In genomic region chr6:131635384-131636340, GRCh38 we compare ENCODE assay signal across 11 cellular contexts. TPM values are rescaled to one million over a fixed set of nuclear protein-coding genes. Genes with fewer than 3 reads are reported as not detected.
A peak's percentile ranks its signal among the peaks of the same experiment; 100 is the strongest.
DNase-seq lines count a peak whose midpoint lies in the region; ATAC-seq, FAIRE-seq and TF ChIP-seq lines count a peak whose summit lies in the region.
"Had no signal": no experiment of that assay in that cellular context is flagged by ENCODE, and none has a peak within 500 bp of the region (broad histone marks: within the 10 kb centered on the region; RNA-seq: fewer than 3 reads in every experiment).

No MANE protein-coding gene starts in this region.

- DNase-seq in DMS79 treated with DMSO at 0.1 percent for 48 hours (lab: John Stamatoyannopoulos, UW), result peak; percentile 79
- peak; percentile 78 for DNase-seq in RCC 7860 (ENCODE audit: low spot score)
- no peak for DNase-seq in endodermal cell
- no peak for DNase-seq in SK-N-SH
- DNase-seq in Karpas-422, result no peak
- DNase-seq in naive thymus-derived CD4-positive, alpha-beta T cell, result no peak
- DNase-seq: activated CD4-positive, CD25-positive, alpha-beta regulatory T cell treated with anti-CD3 and anti-CD28 coated beads, Interleukin-2, amount 50 U/mL, for 72 hours; activated naive CD8-positive, alpha-beta T cell treated with anti-CD3 and anti-CD28 coated beads, Interleukin-2, amount 10 ng/mL, durations not matched to agents 7 days and 5 days had no signal

- H3K79me2 ChIP-seq in SK-N-SH (ENCODE audit: insufficient read depth) (no peaks in the 10 kb centered on the region), Karpas-422 (ENCODE audit: low read length) (no peaks in the 10 kb centered on the region)

- H3K36me3 Mint-ChIP-seq in endodermal cell (ENCODE audit: low read depth), result no peaks in the 10 kb centered on the region
- H3K36me3 Mint-ChIP-seq in naive thymus-derived CD4-positive, alpha-beta T cell, result peaks cover 0 to 8% (median 0%) of the 10 kb centered on the region in 5 donors
- H3K36me3 Mint-ChIP-seq: activated naive CD8-positive, alpha-beta T cell treated with anti-CD3 and anti-CD28 coated beads, Interleukin-2, amount 10 ng/mL, durations not matched to agents 7 days and 5 days had no signal

- no peaks in the 10 kb centered on the region for H3K27me3 Mint-ChIP-seq in endodermal cell (ENCODE audit: insufficient read depth)
- peaks cover 0 to 5% (median 0%) of the 10 kb centered on the region in 5 donors for H3K27me3 Mint-ChIP-seq in naive thymus-derived CD4-positive, alpha-beta T cell

- 89 to 98% methylated on average over 6 to 11 of the region's 11 CpGs for WGBS in endodermal cell (ENCODE audit: insufficient coverage in 1 of 2, insufficient read length in 1 of 2), 2 experiments
- WGBS in SK-N-SH (ENCODE audit: low lambda C conversion rate), result 22% methylated on average over 11 of the region's 11 CpGs

- no peak overlapping the region for H3K4me3 ChIP-seq in endodermal cell (ENCODE audit: low read length)
- no peak overlapping the region for H3K4me3 ChIP-seq in SK-N-SH (ENCODE audit: low read depth in 2 of 2, low read length in 1 of 2)
- H3K4me3 ChIP-seq in Karpas-422 (ENCODE audit: low read length), result no peak overlapping the region
- no peak overlapping the region for H3K4me3 ChIP-seq in naive thymus-derived CD4-positive, alpha-beta T cell (ENCODE audit: low read length)

- H4K20me1 ChIP-seq in SK-N-SH (ENCODE audit: insufficient read depth), result no peaks in the 10 kb centered on the region
- H4K20me1 ChIP-seq in Karpas-422 (ENCODE audit: insufficient read depth, low read depth, low read length), result no peaks in the 10 kb centered on the region

- H3K4me2 ChIP-seq in SK-N-SH (no peak overlapping the region), Karpas-422 (ENCODE audit: low read depth, low read length, poor library complexity, severe bottlenecking) (no peak overlapping the region)

- H3K4me1 Mint-ChIP-seq in endodermal cell, result no peaks in the 10 kb centered on the region
- peaks cover 0 to 6% (median 0%) of the 10 kb centered on the region in 7 donors for H3K4me1 Mint-ChIP-seq in naive thymus-derived CD4-positive, alpha-beta T cell
- H3K4me1 Mint-ChIP-seq: activated naive CD8-positive, alpha-beta T cell treated with anti-CD3 and anti-CD28 coated beads, Interleukin-2, amount 10 ng/mL, durations not matched to agents 7 days and 5 days had no signal

- H3K4me1 ChIP-seq in endodermal cell (ENCODE audit: control insufficient read depth, insufficient read depth, low read length), result no peaks in the 10 kb centered on the region
- H3K4me1 ChIP-seq in SK-N-SH (ENCODE audit: control insufficient read depth in 1 of 2, insufficient read depth in 2 of 2, low read depth in 1 of 2, low read length in 1 of 2), result no peaks in the 10 kb centered on the region
- peaks cover 8% of the 10 kb centered on the region for H3K4me1 ChIP-seq in Karpas-422 (ENCODE audit: low read length)
- no peaks in the 10 kb centered on the region for H3K4me1 ChIP-seq in naive thymus-derived CD4-positive, alpha-beta T cell (ENCODE audit: control insufficient read depth in 2 of 2, insufficient read depth in 2 of 2, low read length in 2 of 2)

- H3K27ac ChIP-seq in endodermal cell (ENCODE audit: low read depth, low read length) (no peak overlapping the region), SK-N-SH (ENCODE audit: low read depth in 2 of 2, low read length in 1 of 2) (no peak overlapping the region), Karpas-422 (ENCODE audit: low read length) (no peak overlapping the region)
- no peak overlapping the region for H3K27ac ChIP-seq in naive thymus-derived CD4-positive, alpha-beta T cell (ENCODE audit: low read depth, low read length)

- no peaks in the 10 kb centered on the region for H3F3A ChIP-seq in SK-N-SH (replicated peaks; ENCODE audit: insufficient read depth)

- intact Hi-C loops in naive thymus-derived CD4-positive, alpha-beta T cell (cut with micrococcal nuclease), result no loop called here

- ATAC-seq in GM19468 (IDR thresholded peaks at IDR 0.05; ENCODE audit: extremely low read depth, unreplicated experiment), result peak; percentile 71
- ATAC-seq in HG03060 (IDR thresholded peaks at IDR 0.05; ENCODE audit: low read depth, unreplicated experiment), result peak; percentile 93
- ATAC-seq in naive thymus-derived CD4-positive, alpha-beta T cell, result no peak

- peak; percentile 92 for FAIRE-seq in RCC 7860 (lab: Jason Lieb, UNC)
- FAIRE-seq: keratinocyte had no signal

- TF ChIP-seq CTCF in endodermal cell (conservative IDR thresholded peaks at IDR 0.05) (no peak), SK-N-SH (IDR thresholded peaks at IDR 0.05) (no peak)

- TF ChIP-seq EP300 in SK-N-SH (IDR thresholded peaks at IDR 0.05; ENCODE audit: borderline replicate concordance in 1 of 2, low read depth in 1 of 2, low read length in 1 of 2), result no peak

- H3K27ac Mint-ChIP-seq in endodermal cell, result no peak overlapping the region
- H3K27ac Mint-ChIP-seq in naive thymus-derived CD4-positive, alpha-beta T cell, result no peak overlapping the region
- H3K27ac Mint-ChIP-seq: activated naive CD8-positive, alpha-beta T cell treated with anti-CD3 and anti-CD28 coated beads, Interleukin-2, amount 10 ng/mL, durations not matched to agents 7 days and 5 days had no signal

- H3K9me2 ChIP-seq in SK-N-SH (no peaks in the 10 kb centered on the region), Karpas-422 (replicated peaks; ENCODE audit: insufficient read depth, low read length) (no peaks in the 10 kb centered on the region)

- H3K27me3 ChIP-seq in endodermal cell (ENCODE audit: control insufficient read depth, insufficient read depth, low read length, poor library complexity, severe bottlenecking) (no peaks in the 10 kb centered on the region), SK-N-SH (ENCODE audit: insufficient read depth) (peaks cover 11% of the 10 kb centered on the region), Karpas-422 (ENCODE audit: low read length) (no peaks in the 10 kb centered on the region)
- no peaks in the 10 kb centered on the region for H3K27me3 ChIP-seq in naive thymus-derived CD4-positive, alpha-beta T cell (ENCODE audit: control insufficient read depth in 2 of 2, insufficient read depth in 2 of 2, low read length in 2 of 2)

- no peak for TF ChIP-seq RAD21 in SK-N-SH (IDR thresholded peaks at IDR 0.05; ENCODE audit: low read length)

- H3K9me3 Mint-ChIP-seq in endodermal cell, result no peaks in the 10 kb centered on the region
- peaks cover 0 to 1% (median 0%) of the 10 kb centered on the region in 11 donors for H3K9me3 Mint-ChIP-seq in naive thymus-derived CD4-positive, alpha-beta T cell
- H3K9me3 Mint-ChIP-seq: activated naive CD8-positive, alpha-beta T cell treated with anti-CD3 and anti-CD28 coated beads, Interleukin-2, amount 10 ng/mL, durations not matched to agents 7 days and 5 days had no signal

- no peak overlapping the region for H3K4me3 Mint-ChIP-seq in endodermal cell
- H3K4me3 Mint-ChIP-seq in naive thymus-derived CD4-positive, alpha-beta T cell, result no peak overlapping the region
- H3K4me3 Mint-ChIP-seq: activated naive CD8-positive, alpha-beta T cell treated with anti-CD3 and anti-CD28 coated beads, Interleukin-2, amount 10 ng/mL, durations not matched to agents 7 days and 5 days had no signal

- H3K36me3 ChIP-seq in endodermal cell (ENCODE audit: control insufficient read depth, insufficient read depth, low read length) (no peaks in the 10 kb centered on the region), SK-N-SH (replicated peaks in 1 of 2; ENCODE audit: control insufficient read depth in 1 of 2, insufficient read depth in 2 of 2, low read length in 1 of 2) (no peaks in the 10 kb centered on the region), Karpas-422 (ENCODE audit: insufficient read depth, low read length) (no peaks in the 10 kb centered on the region)
- H3K36me3 ChIP-seq in naive thymus-derived CD4-positive, alpha-beta T cell (ENCODE audit: control insufficient read depth in 2 of 3, insufficient read depth in 3 of 3, low read length in 3 of 3), result no peaks in the 10 kb centered on the region

- POLR2A ChIA-PET in SK-N-SH (lab: Yijun Ruan, JAX), result no interaction called here
- POLR2A ChIA-PET in naive thymus-derived CD4-positive, alpha-beta T cell (lab: Charles Lee), result no interaction called here

- CTCF ChIA-PET in SK-N-SH (lab: Yijun Ruan, JAX), result interaction anchor here (1.9 kb wide), 1 partner anchor 7 kb away, joined by 16 read pairs; the partner anchor contains the start of gene MED23
- CTCF ChIA-PET in naive thymus-derived CD4-positive, alpha-beta T cell (lab: Charles Lee), result no interaction called here

- H3K9ac ChIP-seq in endodermal cell (ENCODE audit: extremely low read depth, low read length, poor library complexity, severe bottlenecking) (no peak overlapping the region), SK-N-SH (no peak overlapping the region), Karpas-422 (ENCODE audit: low read length) (no peak overlapping the region)

- H3K9me3 ChIP-seq in endodermal cell (ENCODE audit: control insufficient read depth, low read length), result no peaks in the 10 kb centered on the region
- H3K9me3 ChIP-seq in SK-N-SH, result no peaks in the 10 kb centered on the region
- H3K9me3 ChIP-seq in Karpas-422 (ENCODE audit: low read length), result no peaks in the 10 kb centered on the region
- H3K9me3 ChIP-seq in naive thymus-derived CD4-positive, alpha-beta T cell (ENCODE audit: control insufficient read depth in 2 of 3, low read length in 3 of 3), result no peaks in the 10 kb centered on the region

- H2AFZ ChIP-seq in SK-N-SH (ENCODE audit: low read depth) (no peak overlapping the region), Karpas-422 (ENCODE audit: low read length) (no peak overlapping the region)

TF ChIP-seq in SK-N-SH, 30 proteins besides CTCF, POLR2A, EP300 and RAD21 (continues in another document):
- no peak for TF ChIP-seq GATA2 (CRISPR knock-in tag; IDR thresholded peaks at IDR 0.05)
- TF ChIP-seq RFX5 (IDR thresholded peaks at IDR 0.05; ENCODE audit: low read length), result no peak
- TF ChIP-seq TCF12 (IDR thresholded peaks at IDR 0.05), result no peak

RNA-seq across cellular contexts. Expression of gene ENPP3, which starts 1.4 kb away (rescaled TPM):
- total RNA-seq in endodermal cell, result not detected
- 0.25 TPM for polyA plus RNA-seq in endodermal cell (2013, experiment 1 of 2)
- 0.21 TPM for polyA plus RNA-seq in endodermal cell (2013, experiment 2 of 2)
- polyA plus RNA-seq in SK-N-SH (2012; rRNA removed), result not detected in 2 replicates
- polyA plus RNA-seq in SK-N-SH (2012; cell fraction: cytosol; rRNA removed), result not detected in 2 replicates
- polyA plus RNA-seq in SK-N-SH (2012; cell fraction: nucleus; rRNA removed), result not detected in 2 replicates
- total RNA-seq in Karpas-422 (2014; rRNA removed; shearing (Covaris generic); ENCODE audit: low replicate concordance), result not detected in 2 replicates
- total RNA-seq in naive thymus-derived CD4-positive, alpha-beta T cell, result 1 to 10 TPM in 2 of 5 experiments, under 1 TPM in 3; 0.35 to 7.1 (median 0.51) TPM
- polyA plus RNA-seq in naive thymus-derived CD4-positive, alpha-beta T cell, result under 1 TPM; 0.15 to 0.33 TPM
- polyA plus RNA-seq: keratinocyte had no signal

RNA-seq across cellular contexts. Expression of gene MED23, which starts 7.6 kb away (rescaled TPM):
- total RNA-seq in endodermal cell, result 10 to 100 TPM; 23.3 to 26.2 TPM
- 26.7 TPM for polyA plus RNA-seq in endodermal cell (2013, experiment 1 of 2)
- polyA plus RNA-seq in endodermal cell (2013, experiment 2 of 2), result 21.8 TPM
- 10.1 and 14.5 TPM in 2 replicates for polyA plus RNA-seq in SK-N-SH (2012; rRNA removed)
- 8.3 and 9.5 TPM in 2 replicates for polyA plus RNA-seq in SK-N-SH (2012; cell fraction: cytosol; rRNA removed)
- 18.5 and 44.1 TPM in 2 replicates for polyA plus RNA-seq in SK-N-SH (2012; cell fraction: nucleus; rRNA removed)
- total RNA-seq in Karpas-422 (2014; rRNA removed; shearing (Covaris generic); ENCODE audit: low replicate concordance), result 21.6 and 67.0 TPM in 2 replicates
- total RNA-seq in naive thymus-derived CD4-positive, alpha-beta T cell, result 10 to 100 TPM; 35.7 to 59.1 (median 55.4) TPM
- 10 to 100 TPM; 11.1 to 16.7 TPM for polyA plus RNA-seq in naive thymus-derived CD4-positive, alpha-beta T cell

Comparison
In these comparisons a context has a peak if more than half of its experiments do, and no peak if none do; other contexts are left out.
1. DNase-seq: peak in DMS79 treated with DMSO at 0.1 percent for 48 hours (single experiment) and RCC 7860 (single experiment); none in endodermal cell (single experiment), SK-N-SH (single experiment), Karpas-422 (single experiment) and naive thymus-derived CD4-positive, alpha-beta T cell (0 of 9).